In genomic region chr12:6851921-6852650, GRCh38 we compare ENCODE assay signal across 8 cellular contexts. TPM values are rescaled to one million over a fixed set of nuclear protein-coding genes. Genes with fewer than 3 reads are reported as not detected.
DNase-seq lines count a peak whose midpoint lies in the region; ATAC-seq and TF ChIP-seq lines count a peak whose summit lies in the region.

Gene USP5 (plus strand): TSS chr12:6852150. CDS start chr12:6852180, 30 bp downstream.

- no peak for TF ChIP-seq POLR2A in breast epithelium (IDR thresholded peaks at IDR 0.05)

- ATAC-seq in GM18870 (IDR thresholded peaks at IDR 0.05; ENCODE audit: unreplicated experiment) (peak; percentile 68), HG03135 (IDR thresholded peaks at IDR 0.05; ENCODE audit: unreplicated experiment) (peak; percentile 70)

- H3K27me3 ChIP-seq in ACC112 (ENCODE audit: insufficient read depth, low read length) (no peaks in the 10 kb centered on the region), breast epithelium (no peaks in the 10 kb centered on the region), iPS-18a (ENCODE audit: control insufficient read depth, insufficient read depth, low read length) (no peaks in the 10 kb centered on the region), skeletal muscle tissue (ENCODE audit: control insufficient read depth in 3 of 3, insufficient read depth in 3 of 3, low read length in 3 of 3) (no peaks in the 10 kb centered on the region)

- DNase-seq in NCI-H2196 treated with DMSO at 0.1 percent for 48 hours (lab: John Stamatoyannopoulos, UW; ENCODE audit: unreplicated experiment) (peak; percentile 88), breast epithelium (ENCODE audit: low spot score in 2 of 2) (peak; percentile 98 to 99)

- H3K9ac ChIP-seq in iPS-18a (ENCODE audit: low read length) (peak within 1 kb of the TSS; percentile 84), skeletal muscle tissue (ENCODE audit: low read depth in 1 of 3, low read length in 3 of 3) (peak within 1 kb of the TSS; percentile 79 to 93 (median 92))

- H3K4me1 ChIP-seq in ACC112 (ENCODE audit: control insufficient read depth, insufficient read depth, low read length, unreplicated experiment) (peaks cover 22% of the 10 kb centered on the region), breast epithelium (peaks cover 4 to 6% of the 10 kb centered on the region in 2 donors), iPS-18a (ENCODE audit: control insufficient read depth, low read depth, low read length) (peaks cover 4% of the 10 kb centered on the region), skeletal muscle tissue (ENCODE audit: control insufficient read depth in 3 of 3, insufficient read depth in 3 of 3, low read length in 3 of 3) (peaks cover 19 to 25% (median 23%) of the 10 kb centered on the region in 3 donors)

- H3K9me3 ChIP-seq in breast epithelium = no peaks in the 10 kb centered on the region
- no peaks in the 10 kb centered on the region for H3K9me3 ChIP-seq in iPS-18a (ENCODE audit: control insufficient read depth, low read depth, low read length)
- H3K9me3 ChIP-seq in skeletal muscle tissue (ENCODE audit: control insufficient read depth in 3 of 3, low read length in 3 of 3) = no peaks in the 10 kb centered on the region

- intact Hi-C loops in breast epithelium (cut with DNase I; ENCODE audit: low total_unique reads) = no loop called here

- 0 out of 2 replicates have a peak, but pooled peaks cover 3% of the 10 kb centered on the region for H3K36me3 ChIP-seq in ACC112 (ENCODE audit: insufficient read depth, low read length)
- H3K36me3 ChIP-seq in breast epithelium = no peaks in the 10 kb centered on the region
- H3K36me3 ChIP-seq in iPS-18a (ENCODE audit: control insufficient read depth, low read depth, low read length) = peaks cover 45% of the 10 kb centered on the region
- peaks cover 14 to 21% (median 15%) of the 10 kb centered on the region in 3 donors for H3K36me3 ChIP-seq in skeletal muscle tissue (ENCODE audit: control insufficient read depth in 3 of 3, insufficient read depth in 3 of 3, low read length in 3 of 3)

- H2AFZ ChIP-seq in ACC112 (ENCODE audit: low read length, unreplicated experiment) = peak within 1 kb of the TSS; percentile 58

- peaks cover 44% of the 10 kb centered on the region for H3K79me2 ChIP-seq in ACC112 (ENCODE audit: control insufficient read depth, insufficient read depth, low read length, unreplicated experiment)

- TF ChIP-seq CTCF in VCaP (conservative IDR thresholded peaks at IDR 0.05) = no peak
- TF ChIP-seq CTCF in breast epithelium (IDR thresholded peaks at IDR 0.05) = no peak

- peak within 1 kb of the TSS; percentile 83 for H3K27ac ChIP-seq in ACC112 (ENCODE audit: low read depth, low read length)
- peak within 1 kb of the TSS; percentile 87 for H3K27ac ChIP-seq in VCaP
- peak within 1 kb of the TSS; percentile 93 to 94 for H3K27ac ChIP-seq in breast epithelium
- peak within 1 kb of the TSS; percentile 78 for H3K27ac ChIP-seq in iPS-18a (ENCODE audit: low read length)
- H3K27ac ChIP-seq in skeletal muscle tissue (ENCODE audit: low read depth, low read length) = peak within 1 kb of the TSS; percentile 96

- H3K4me3 ChIP-seq in ACC112 (ENCODE audit: low read depth, low read length) (peak within 1 kb of the TSS; percentile 86), breast epithelium (peak within 1 kb of the TSS; percentile 74 to 80 (median 75)), iPS-18a (ENCODE audit: low read length) (peak within 1 kb of the TSS; percentile 85), skeletal muscle tissue (ENCODE audit: low read length in 3 of 3) (peak within 1 kb of the TSS; percentile 99)

RNA-seq across cellular contexts. Expression of gene USP5, which starts in this region (rescaled TPM):
- total RNA-seq in breast epithelium (10 to 100 TPM; 32.6 to 52.8 (median 34.7) TPM), skeletal muscle tissue (61.6 TPM)

Comparison
In these comparisons a context has a peak if more than half of its experiments do, and no peak if none do; other contexts are left out.
1. Peak in every context shown above with its lines: DNase-seq, ATAC-seq, H3K4me3 ChIP-seq and H3K27ac ChIP-seq.